ENCODE assay signal across 34 cellular contexts in genomic region chr4:11009281-11009680, GRCh38.
"Had no signal": no experiment of that assay in that cellular context is flagged by ENCODE, and none has a peak within 500 bp of the region (broad histone marks: within the 10 kb centered on the region; RNA-seq: fewer than 3 reads in every experiment).

No MANE protein-coding gene starts in this region.

- H3K36me3 ChIP-seq: MG63 had no signal

- H3K27me3 ChIP-seq: MG63 had no signal

- DNase-seq: Karpas-422, Kasumi-1, KBM-7, KG1, MG63, MM.1S, MV-4-11, NCI-H1048, NCI-H1092, NCI-H1092 treated with DMSO at 0.1 percent for 48 hours, NCI-H1105, NCI-H1105 treated with DMSO at 0.1 percent for 48 hours, NCI-H1417, NCI-H1417 treated with DMSO at 0.1 percent for 48 hours, NCI-H1436, NCI-H1436 treated with DMSO at 0.1 percent for 48 hours, NCI-H146, NCI-H1694, NCI-H1694 treated with DMSO at 0.1 percent for 48 hours, NCI-H187, NCI-H187 treated with DMSO at 0.1 percent for 48 hours, NCI-H1930, NCI-H2029, NCI-H2029 treated with DMSO at 0.1 percent for 48 hours, NCI-H2081, NCI-H2081 treated with DMSO at 0.1 percent for 48 hours, NCI-H2107, NCI-H2171, NCI-H2171 treated with DMSO at 0.1 percent for 48 hours, NCI-H2227 treated with DMSO at 0.1 percent for 48 hours, NCI-H226, NCI-H345, NCI-H446, NCI-H446 treated with DMSO at 0.1 percent for 48 hours had no signal

- H3K4me3 ChIP-seq: MG63 had no signal
